In genomic region chr9:120610975-120611689, GRCh38 we compare ENCODE assay signal across 10 cellular contexts. TPM values are rescaled to one million over a fixed set of nuclear protein-coding genes. Genes with fewer than 3 reads are reported as not detected.
DNase-seq lines count a peak whose midpoint lies in the region; ATAC-seq and TF ChIP-seq lines count a peak whose summit lies in the region.
"Had no signal": no experiment of that assay in that cellular context is flagged by ENCODE, and none has a peak within 500 bp of the region (broad histone marks: within the 10 kb centered on the region; RNA-seq: fewer than 3 reads in every experiment).

No MANE protein-coding gene starts in this region.

- DNase-seq in AML-193 (lab: John Stamatoyannopoulos, UW) (peak; percentile 10 to 16), H4 (ENCODE audit: low spot score) (peak; percentile 9), left ventricle myocardium superior (no peak), NCI-H146 treated with DMSO at 0.1 percent for 48 hours (lab: John Stamatoyannopoulos, UW; ENCODE audit: unreplicated experiment) (no peak)
- DNase-seq in activated CD4-positive, alpha-beta T cell treated with anti-CD3 and anti-CD28 coated beads, Interleukin-2, amount 50 U/mL, for 1 hour = no peak
- DNase-seq: pancreas, SIG-M5 had no signal

- ATAC-seq in SK-N-SH treated with all-trans-retinoic acid at 6 μM for 48 hours = peak; percentile 63; the same call in 2 of the 3 replicates
- ATAC-seq in left ventricle myocardium superior = peak; percentile 53
- ATAC-seq in HG03469 (IDR thresholded peaks at IDR 0.05; ENCODE audit: unreplicated experiment) = no peak
- no peak for ATAC-seq in GM19452 (IDR thresholded peaks at IDR 0.05; ENCODE audit: unreplicated experiment)
- ATAC-seq: pancreas had no signal

- intact Hi-C loops in left ventricle myocardium superior (cut with micrococcal nuclease) = no loop called here

TF ChIP-seq in SK-N-SH treated with all-trans-retinoic acid at 6 μM for 48 hours, 23 proteins besides CTCF, POLR2A, EP300 and RAD21:
- no peak for TF ChIP-seq ZNF70 (CRISPR knock-in tag; IDR thresholded peaks at IDR 0.05)
- no peak for TF ChIP-seq ISL1 (CRISPR knock-in tag; IDR thresholded peaks at IDR 0.05)
- no peak for TF ChIP-seq PPARA (CRISPR knock-in tag; IDR thresholded peaks at IDR 0.05; ENCODE audit: borderline replicate concordance)
- TF ChIP-seq ZFP3 (CRISPR knock-in tag; IDR thresholded peaks at IDR 0.05) = no peak
- no peak for TF ChIP-seq POU6F1 (CRISPR knock-in tag; IDR thresholded peaks at IDR 0.05; ENCODE audit: borderline replicate concordance, low read depth)
- TF ChIP-seq CSDC2 (CRISPR knock-in tag; IDR thresholded peaks at IDR 0.05) = no peak
- TF ChIP-seq BACH2 (CRISPR knock-in tag; IDR thresholded peaks at IDR 0.05; ENCODE audit: borderline replicate concordance) = no peak
- no peak for TF ChIP-seq ZNF8 (CRISPR knock-in tag; IDR thresholded peaks at IDR 0.05)
- TF ChIP-seq TSHZ2 (CRISPR knock-in tag; IDR thresholded peaks at IDR 0.05) = no peak
- TF ChIP-seq ARNTL (CRISPR knock-in tag; IDR thresholded peaks at IDR 0.05; ENCODE audit: borderline replicate concordance, low read depth) = no peak
- no peak for TF ChIP-seq SNAI2 (CRISPR knock-in tag; IDR thresholded peaks at IDR 0.05)

RNA-seq across cellular contexts. Expression of gene CDK5RAP2, which starts 31.2 kb away (rescaled TPM):
- 18.6 and 24.2 TPM in 2 replicates for total RNA-seq in H4 (2014; rRNA removed; shearing (Covaris generic))
- total RNA-seq in left ventricle myocardium superior = 83.6 TPM

Comparison
In these comparisons a context has a peak if more than half of its experiments do, and no peak if none do; other contexts are left out.
1. DNase-seq: peak in AML-193 (2 of 2) and H4 (single experiment); none in left ventricle myocardium superior (single experiment), activated CD4-positive, alpha-beta T cell treated with anti-CD3 and anti-CD28 coated beads, Interleukin-2, amount 50 U/mL, for 1 hour (single experiment) and NCI-H146 treated with DMSO at 0.1 percent for 48 hours (single experiment).
2. ATAC-seq: peak in SK-N-SH treated with all-trans-retinoic acid at 6 μM for 48 hours (single experiment) and left ventricle myocardium superior (single experiment); none in HG03469 (single experiment) and GM19452 (single experiment).